8 cellular contexts compared by ENCODE assay signal in the genomic region with DNA sequence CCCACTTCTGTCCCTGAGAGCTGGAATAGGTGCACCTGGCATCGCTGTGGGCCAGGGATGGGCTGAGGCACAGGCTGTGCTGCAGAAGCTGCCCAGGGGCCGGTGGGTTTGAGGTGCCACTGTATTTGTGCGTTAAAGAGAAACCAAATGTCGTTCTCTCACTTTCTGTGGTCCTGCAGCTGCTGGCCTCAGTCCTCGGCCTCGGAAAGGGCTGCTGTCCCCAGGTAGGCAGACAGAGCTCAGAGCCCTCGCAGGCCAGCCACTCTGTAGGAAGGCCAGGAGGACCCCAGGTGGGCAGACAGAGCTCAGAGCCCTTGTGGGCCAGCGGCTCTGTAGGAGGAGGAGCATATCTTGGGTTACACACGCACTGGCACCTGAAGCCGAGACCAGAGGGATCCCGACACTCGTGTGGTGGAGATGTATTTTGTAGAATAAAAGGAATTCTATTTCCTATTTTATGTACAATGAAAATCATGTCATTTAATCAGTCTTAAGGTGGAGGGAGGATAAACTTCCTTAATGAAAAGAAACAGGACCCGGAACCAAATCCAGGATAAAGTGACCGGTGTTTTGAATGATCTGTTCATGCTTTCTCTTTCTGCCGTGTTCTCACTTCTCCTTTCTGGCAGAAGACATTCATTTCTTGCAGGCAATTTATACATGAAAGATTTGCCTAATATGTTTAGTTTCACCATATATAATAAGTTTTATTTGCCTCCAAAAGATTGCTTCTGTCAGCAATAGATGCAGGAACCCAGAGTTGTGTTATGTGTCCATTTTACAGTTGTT. TPM values are rescaled to one million over a fixed set of nuclear protein-coding genes. Genes with fewer than 3 reads are reported as not detected.
DNase-seq lines count a peak whose midpoint lies in the region; ATAC-seq and TF ChIP-seq lines count a peak whose summit lies in the region.

No MANE protein-coding gene starts in this region.

- CTCF ChIA-PET in activated B cell treated with CpG ODN at 0.5 μM for 24 hours (lab: Charles Lee): interaction anchor here (1.2 to 1.5 kb wide), 3 partner anchors 17 to 41 kb away, joined by 4 to 6 read pairs (median 4); no protein-coding TSS in a partner anchor

- POLR2A ChIA-PET in activated B cell treated with CpG ODN at 0.5 μM for 24 hours (lab: Charles Lee): interaction anchor here (0.5 to 4.3 kb wide), 8 partner anchors 15 to 313 kb away, joined by 3 to 44 read pairs (median 7); a partner anchor contains a TSS

- TF ChIP-seq CTCF in activated B cell treated with CpG ODN at 0.5 μM for 24 hours (IDR thresholded peaks at IDR 0.05) (no peak), nephron progenitor cell (IDR thresholded peaks at IDR 0.05) (no peak)

- peaks cover 51% of the 10 kb centered on the region for H3K4me1 Mint-ChIP-seq in activated B cell treated with CpG ODN at 0.5 μM for 24 hours
- H3K4me1 Mint-ChIP-seq in nephron progenitor cell: peaks cover 86% of the 10 kb centered on the region

- H3K36me3 Mint-ChIP-seq in activated B cell treated with CpG ODN at 0.5 μM for 24 hours (ENCODE audit: low read depth): no peaks in the 10 kb centered on the region
- H3K36me3 Mint-ChIP-seq in nephron progenitor cell (ENCODE audit: low read depth): peaks cover 5% of the 10 kb centered on the region

- H3K27me3 Mint-ChIP-seq in activated B cell treated with CpG ODN at 0.5 μM for 24 hours (peaks cover 5% of the 10 kb centered on the region), nephron progenitor cell (ENCODE audit: low read depth, poor library complexity) (peaks cover 4% of the 10 kb centered on the region)

- ATAC-seq in GM18861 (IDR thresholded peaks at IDR 0.05; ENCODE audit: unreplicated experiment): peak; percentile 49
- ATAC-seq in HG03045 (IDR thresholded peaks at IDR 0.05; ENCODE audit: unreplicated experiment): peak; percentile 44
- ATAC-seq in activated B cell treated with CpG ODN at 0.5 μM for 24 hours (ENCODE audit: low read depth): peak; percentile 49

- intact Hi-C loops in activated B cell treated with CpG ODN at 0.5 μM for 24 hours (cut with micrococcal nuclease): loop anchor here (1.0 to 5.0 kb wide), 5 partner anchors 14 to 425 kb away; a partner anchor contains a TSS

- H3K9me3 Mint-ChIP-seq in activated B cell treated with CpG ODN at 0.5 μM for 24 hours (no peaks in the 10 kb centered on the region), nephron progenitor cell (peaks cover under 1% of the 10 kb centered on the region)

- DNase-seq in activated B cell treated with CpG ODN at 0.5 μM for 24 hours (no peak), nephron progenitor cell (no peak), NCI-H524 (lab: John Stamatoyannopoulos, UW) (no peak), LoVo (ENCODE audit: low spot score) (no peak), NCI-H2029 treated with DMSO at 0.1 percent for 48 hours (lab: John Stamatoyannopoulos, UW) (no peak), NCI-H748 treated with DMSO at 0.1 percent for 48 hours (lab: John Stamatoyannopoulos, UW) (no peak)

- H3K27ac Mint-ChIP-seq in activated B cell treated with CpG ODN at 0.5 μM for 24 hours: peak overlapping the region; percentile 95
- H3K27ac Mint-ChIP-seq in nephron progenitor cell: peak overlapping the region; percentile 38

- H3K4me3 Mint-ChIP-seq in activated B cell treated with CpG ODN at 0.5 μM for 24 hours (peak overlapping the region; percentile 83), nephron progenitor cell (peak overlapping the region; percentile 70)

RNA-seq across cellular contexts. Expression of a gene that starts 54.4 kb away (rescaled TPM):
- not detected in 2 replicates for total RNA-seq in activated B cell treated with CpG ODN at 0.5 μM for 24 hours
